In genomic region chr6:156379946-156380707, GRCh38 we compare ENCODE assay signal across 15 cellular contexts.
A peak's percentile ranks its signal among the peaks of the same experiment; 100 is the strongest.
DNase-seq lines count a peak whose midpoint lies in the region; ATAC-seq, FAIRE-seq and TF ChIP-seq lines count a peak whose summit lies in the region.
"Had no signal": no experiment of that assay in that cellular context is flagged by ENCODE, and none has a peak within 500 bp of the region (broad histone marks: within the 10 kb centered on the region; RNA-seq: fewer than 3 reads in every experiment).

No MANE protein-coding gene starts in this region.

- no peak overlapping the region for H3K4me3 ChIP-seq in cardiac fibroblast (replicated peaks in 1 of 2; ENCODE audit: low read depth in 2 of 2, low read length in 2 of 2)
- H3K4me3 ChIP-seq in pancreas = no peak overlapping the region
- H3K4me3 ChIP-seq: GM12878 had no signal

- H3K4me1 ChIP-seq in pancreas = no peaks in the 10 kb centered on the region
- H3K4me1 ChIP-seq: parathyroid adenoma had no signal

- peak; percentile 69 for DNase-seq in EL
- peak; percentile 80 for DNase-seq in NCI-H146 (lab: John Stamatoyannopoulos, UW)
- peak; percentile 6 to 26 for DNase-seq in cardiac fibroblast (ENCODE audit: low read depth in 2 of 2)
- DNase-seq in pancreas = no peak
- no peak for DNase-seq in mesothelial cell of epicardium (ENCODE audit: low spot score in 2 of 2, unreplicated experiment in 2 of 2)
- no peak for DNase-seq in activated effector memory CD4-positive, alpha-beta T cell treated with anti-CD3 and anti-CD28 coated beads, Interleukin-2, amount 50 U/mL, for 16 hours
- DNase-seq in SKM-1 treated with dmso at 0.1 percent for 144 hours (lab: John Stamatoyannopoulos, UW; ENCODE audit: unreplicated experiment) = no peak
- DNase-seq: central memory CD4-positive, alpha-beta T cell; COR-L47; NCI-H187 treated with DMSO at 0.1 percent for 48 hours; WERI-Rb-1 had no signal

- FAIRE-seq in pancreas (lab: Jason Lieb, UNC) = no peak
- FAIRE-seq: frontal cortex, GM12878 had no signal

- no peak overlapping the region for H3K27ac ChIP-seq in pancreas
- H3K27ac ChIP-seq: parathyroid adenoma, WERI-Rb-1 had no signal

- peaks cover 10% of the 10 kb centered on the region for H3K4me1 Mint-ChIP-seq in mesothelial cell of epicardium

- H3K27me3 Mint-ChIP-seq in mesothelial cell of epicardium (ENCODE audit: low read depth) = no peaks in the 10 kb centered on the region

- H3K4me3 Mint-ChIP-seq in mesothelial cell of epicardium = no peak overlapping the region

- 41 to 52% methylated on average over 5 of the region's 5 CpGs for WGBS in pancreas, 2 donors

- H3K9me3 Mint-ChIP-seq in mesothelial cell of epicardium = peaks cover 4% of the 10 kb centered on the region

- intact Hi-C loops in pancreas (cut with DNase I) = no loop called here

- H3K9me3 ChIP-seq in pancreas = no peaks in the 10 kb centered on the region

- no peak overlapping the region for H3K27ac Mint-ChIP-seq in mesothelial cell of epicardium

- no peaks in the 10 kb centered on the region for H3K36me3 ChIP-seq in pancreas
- H3K36me3 ChIP-seq: WERI-Rb-1 had no signal

- no peak for TF ChIP-seq CTCF in cardiac fibroblast (IDR thresholded peaks at IDR 0.05; ENCODE audit: low read depth, low read length)
- no peak for TF ChIP-seq CTCF in pancreas (IDR thresholded peaks at IDR 0.05)
- no peak for TF ChIP-seq CTCF in mesothelial cell of epicardium (IDR thresholded peaks at IDR 0.05; ENCODE audit: unreplicated experiment)

- H3K36me3 Mint-ChIP-seq in mesothelial cell of epicardium = no peaks in the 10 kb centered on the region

- no peaks in the 10 kb centered on the region for H3K27me3 ChIP-seq in pancreas

- ATAC-seq in pancreas = peak in 3 of 4 donors; percentile 62 to 84 (median 67)
- no peak for ATAC-seq in HG02759 (IDR thresholded peaks at IDR 0.05; ENCODE audit: unreplicated experiment)
- ATAC-seq: GM12878 had no signal

Comparison
In these comparisons a context has a peak if more than half of its experiments do, and no peak if none do; other contexts are left out.
1. DNase-seq: peak in EL (single experiment), NCI-H146 (single experiment) and cardiac fibroblast (2 of 2); none in pancreas (0 of 6), mesothelial cell of epicardium (0 of 2), activated effector memory CD4-positive, alpha-beta T cell treated with anti-CD3 and anti-CD28 coated beads, Interleukin-2, amount 50 U/mL, for 16 hours (single experiment) and SKM-1 treated with dmso at 0.1 percent for 144 hours (single experiment).